ENCODE assay signal across 11 cellular contexts in the genomic region with DNA sequence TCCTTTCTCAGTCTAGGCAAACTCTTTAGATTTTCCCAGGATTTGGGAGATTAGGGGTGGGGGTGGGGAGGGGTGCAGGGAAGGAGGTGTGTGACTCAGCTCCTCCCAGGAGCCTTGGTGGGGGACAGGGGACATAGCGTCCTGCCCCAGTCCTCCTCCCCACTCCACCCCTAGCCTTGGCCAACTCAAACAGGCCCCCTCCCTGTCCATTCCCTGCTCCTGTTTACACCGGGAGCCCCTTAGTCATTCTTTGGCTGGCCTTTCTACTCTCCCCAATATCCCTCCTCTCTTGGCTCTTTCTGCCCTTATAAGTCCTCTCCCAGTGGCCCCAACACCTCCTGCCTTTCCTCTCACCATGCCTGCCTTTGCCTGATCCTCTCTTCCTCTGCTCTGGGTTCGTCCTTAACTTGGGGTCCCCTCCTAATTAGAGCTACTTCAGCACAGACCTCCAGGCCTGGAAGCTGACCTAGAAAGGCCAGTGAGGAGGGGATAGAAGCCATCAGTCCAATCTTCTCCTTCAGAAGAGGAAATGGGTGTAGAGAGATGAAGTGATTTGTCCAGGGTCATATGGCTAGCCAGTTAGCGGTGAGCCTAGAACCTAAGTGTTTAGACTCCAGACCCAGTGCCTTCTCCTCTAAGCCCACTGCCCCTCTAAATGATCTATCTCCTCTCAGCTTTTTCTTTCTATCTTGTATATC. TPM values are rescaled to one million over a fixed set of nuclear protein-coding genes. Genes with fewer than 3 reads are reported as not detected.
DNase-seq lines count a peak whose midpoint lies in the region; ATAC-seq and TF ChIP-seq lines count a peak whose summit lies in the region.
"Had no signal": no experiment of that assay in that cellular context is flagged by ENCODE, and none has a peak within 500 bp of the region (broad histone marks: within the 10 kb centered on the region; RNA-seq: fewer than 3 reads in every experiment).

No MANE protein-coding gene starts in this region.

- no peaks in the 10 kb centered on the region for H3K27me3 ChIP-seq in CD4-positive, alpha-beta memory T cell (ENCODE audit: insufficient read depth, low read length)
- H3K27me3 ChIP-seq in RWPE2 (ENCODE audit: insufficient read depth, poor library complexity, severe bottlenecking) (no peaks in the 10 kb centered on the region), heart left ventricle (no peaks in the 10 kb centered on the region), psoas muscle (ENCODE audit: insufficient read depth in 3 of 3, low read length in 2 of 3) (peaks cover 0 to 2% (median 0%) of the 10 kb centered on the region in 3 donors)

- H3K4me3 ChIP-seq in CD4-positive, alpha-beta memory T cell (ENCODE audit: low read length in 2 of 2): no peak overlapping the region
- H3K4me3 ChIP-seq in RWPE2 (ENCODE audit: severe bottlenecking) (no peak overlapping the region), heart left ventricle (peak overlapping the region in 1 of 12 donors; percentile 81), psoas muscle (no peak overlapping the region)

- no peaks in the 10 kb centered on the region for H3K9me3 Mint-ChIP-seq in CD4-positive, alpha-beta memory T cell

- WGBS in heart left ventricle, 4 donors: 61 to 69% (median 65%) methylated on average over 4 of the region's 4 CpGs
- 69 to 72% (median 69%) methylated on average over 4 of the region's 4 CpGs for WGBS in psoas muscle, 3 donors

- peaks cover 19 to 54% (median 24%) of the 10 kb centered on the region in 4 donors for H3K4me1 Mint-ChIP-seq in CD4-positive, alpha-beta memory T cell

- H3K9me3 ChIP-seq in CD4-positive, alpha-beta memory T cell (ENCODE audit: control insufficient read depth in 1 of 2, low read length in 2 of 2): no peaks in the 10 kb centered on the region
- H3K9me3 ChIP-seq in RWPE2 (ENCODE audit: severe bottlenecking) (no peaks in the 10 kb centered on the region), heart left ventricle (no peaks in the 10 kb centered on the region), psoas muscle (no peaks in the 10 kb centered on the region)

- TF ChIP-seq CTCF in RWPE2 (IDR thresholded peaks at IDR 0.05; ENCODE audit: poor library complexity, severe bottlenecking) (no peak), heart left ventricle (IDR thresholded peaks at IDR 0.05) (no peak), psoas muscle (IDR thresholded peaks at IDR 0.05) (no peak)

- peaks cover 26% of the 10 kb centered on the region for H3K4me1 ChIP-seq in CD4-positive, alpha-beta memory T cell (ENCODE audit: insufficient read depth, low read length)
- peaks cover 49% of the 10 kb centered on the region for H3K4me1 ChIP-seq in RWPE2 (ENCODE audit: insufficient read depth, poor library complexity, severe bottlenecking)
- peaks cover 4 to 77% (median 46%) of the 10 kb centered on the region in 12 donors for H3K4me1 ChIP-seq in heart left ventricle
- H3K4me1 ChIP-seq in psoas muscle: peaks cover 17% of the 10 kb centered on the region

- H3K4me3 Mint-ChIP-seq in CD4-positive, alpha-beta memory T cell: peak overlapping the region in 4 of 8 donors; percentile 7 to 79 (median 43)

- peaks cover 0 to 1% of the 10 kb centered on the region in 2 donors for H3K27me3 Mint-ChIP-seq in CD4-positive, alpha-beta memory T cell

- ATAC-seq in RWPE2 (ENCODE audit: low read depth) (peak; percentile 53), heart left ventricle (peak; percentile 57 to 82 (median 62)), psoas muscle (peak in 3 of 4 donors; percentile 38 to 50 (median 43)), GM18511 (IDR thresholded peaks at IDR 0.05; ENCODE audit: unreplicated experiment) (no peak)

- H3K36me3 Mint-ChIP-seq in CD4-positive, alpha-beta memory T cell: peaks cover 0 to 19% of the 10 kb centered on the region in 2 donors

- intact Hi-C loops in CD4-positive, alpha-beta memory T cell (cut with micrococcal nuclease): no loop called here
- intact Hi-C loops in heart left ventricle (cut with DNase I): no loop called here
- intact Hi-C loops in psoas muscle (cut with DNase I): no loop called here

- TF ChIP-seq POLR2A in heart left ventricle (IDR thresholded peaks at IDR 0.05): no peak

- H3K27ac Mint-ChIP-seq in CD4-positive, alpha-beta memory T cell: peak overlapping the region in 6 of 7 donors; percentile 3 to 90 (median 54)

- no peaks in the 10 kb centered on the region for H3K36me3 ChIP-seq in CD4-positive, alpha-beta memory T cell (ENCODE audit: insufficient read depth, low read length)
- peaks cover 8% of the 10 kb centered on the region for H3K36me3 ChIP-seq in RWPE2 (ENCODE audit: low read depth)
- H3K36me3 ChIP-seq in heart left ventricle: no peaks in the 10 kb centered on the region
- H3K36me3 ChIP-seq in psoas muscle (ENCODE audit: insufficient read depth in 1 of 2, low read depth in 1 of 2): no peaks in the 10 kb centered on the region

- CTCF ChIA-PET in CD4-positive, alpha-beta memory T cell (lab: Charles Lee; ENCODE audit: partially characterized antibody): interaction anchor here (1.1 to 14.7 kb wide), 2 partner anchors 17 to 20 kb away, joined by 3 to 379 read pairs; no protein-coding TSS in a partner anchor

- POLR2A ChIA-PET in CD4-positive, alpha-beta memory T cell (lab: Charles Lee; ENCODE audit: partially characterized antibody): interaction anchor here (1.7 to 11.6 kb wide), 2 partner anchors 10 to 20 kb away, joined by 7 to 213 read pairs; no protein-coding TSS in a partner anchor

- H3K27ac ChIP-seq in CD4-positive, alpha-beta memory T cell (ENCODE audit: low read depth, low read length): no peak overlapping the region
- H3K27ac ChIP-seq in RWPE2 (ENCODE audit: poor library complexity, severe bottlenecking): peak overlapping the region; percentile 92
- peak overlapping the region; percentile 16 to 97 (median 94) for H3K27ac ChIP-seq in heart left ventricle
- H3K27ac ChIP-seq in psoas muscle: peak overlapping the region; percentile 46

- DNase-seq in CD4-positive, alpha-beta memory T cell: no peak
- peak; percentile 59 for DNase-seq in RWPE2 (ENCODE audit: low spot score)
- peak in 2 of 5 donors; percentile 76 to 81 for DNase-seq in heart left ventricle
- DNase-seq in psoas muscle: peak; percentile 81 to 90
- no peak for DNase-seq in midbrain (lab: John Stamatoyannopoulos, UW)
- DNase-seq in NCI-H345 (lab: John Stamatoyannopoulos, UW): no peak
- DNase-seq in Kasumi-1 (lab: John Stamatoyannopoulos, UW): no peak
- DNase-seq: DMS79 treated with DMSO at 0.1 percent for 48 hours; effector CD8-positive, alpha-beta T cell had no signal

RNA-seq across cellular contexts. Expression of a gene that starts 2.3 kb away (rescaled TPM):
- 100 to 1,000 TPM; 158 to 162 TPM for total RNA-seq in CD4-positive, alpha-beta memory T cell
- polyA plus RNA-seq in CD4-positive, alpha-beta memory T cell: 10 to 100 TPM; 28.8 to 64.7 TPM
- 100 to 1,000 TPM in 2 of 9 donors, 10 to 100 TPM in 7; 41.6 to 128 (median 55.0) TPM for total RNA-seq in heart left ventricle
- polyA plus RNA-seq in heart left ventricle: 100 to 1,000 TPM in 1 of 2 donors, 10 to 100 TPM in 1; 33.2 to 301 TPM
- total RNA-seq in psoas muscle: 10 to 100 TPM; 24.0 to 80.3 (median 41.9) TPM
- polyA plus RNA-seq in psoas muscle: 100 to 1,000 TPM in 1 of 3 donors, 10 to 100 TPM in 2; 13.7 to 244 (median 39.7) TPM

RNA-seq across cellular contexts. Expression of a gene that starts 36.8 kb away (rescaled TPM):
- 1 to 10 TPM; 1.8 to 2.1 TPM for total RNA-seq in CD4-positive, alpha-beta memory T cell
- not detected for polyA plus RNA-seq in CD4-positive, alpha-beta memory T cell
- 10 to 100 TPM in 4 of 9 donors, 1 to 10 TPM in 5; 3.6 to 22.7 (median 6.7) TPM for total RNA-seq in heart left ventricle
- 1 to 10 TPM; 5.3 TPM for polyA plus RNA-seq in heart left ventricle
- 10 to 100 TPM; 25.5 to 85.8 (median 68.9) TPM for total RNA-seq in psoas muscle
- polyA plus RNA-seq in psoas muscle: 10 to 100 TPM in 2 of 3 donors, 1 to 10 TPM in 1; 4.9 to 28.0 (median 24.5) TPM

RNA-seq across cellular contexts. Expression of a gene that starts 52.1 kb away (rescaled TPM):
- total RNA-seq in CD4-positive, alpha-beta memory T cell: 1 to 10 TPM; 4.2 to 7.0 TPM
- polyA plus RNA-seq in CD4-positive, alpha-beta memory T cell: 10 to 100 TPM; 15.8 to 38.5 TPM
- 1 to 10 TPM in 1 of 9 donors, not detected in 8; 1.2 TPM for total RNA-seq in heart left ventricle
- polyA plus RNA-seq in heart left ventricle: under 1 TPM in 1 of 2 donors, not detected in 1; 0.39 TPM
- total RNA-seq in psoas muscle: under 1 TPM in 1 of 4 donors, not detected in 3; 0.94 TPM
- not detected for polyA plus RNA-seq in psoas muscle
- total RNA-seq: lung microvascular endothelial cell had no signal

RNA-seq across cellular contexts. Expression of a gene that starts 57.0 kb away (rescaled TPM):
- total RNA-seq in CD4-positive, alpha-beta memory T cell: under 1 TPM in 1 of 2 experiments, not detected in 1; 0.36 TPM
- polyA plus RNA-seq in CD4-positive, alpha-beta memory T cell: not detected
- total RNA-seq in heart left ventricle: 1 to 10 TPM in 2 of 9 donors, under 1 TPM in 2, not detected in 5; 0.21 to 4.4 (median 0.94) TPM
- under 1 TPM in 1 of 2 donors, not detected in 1; 0.37 TPM for polyA plus RNA-seq in heart left ventricle
- under 1 TPM in 1 of 4 donors, not detected in 3; 0.40 TPM for total RNA-seq in psoas muscle
- under 1 TPM in 1 of 3 donors, not detected in 2; 0.16 TPM for polyA plus RNA-seq in psoas muscle

Comparison
In these comparisons a context has a peak if more than half of its experiments do, and no peak if none do; other contexts are left out.
1. DNase-seq: peak in RWPE2 (single experiment) and psoas muscle (2 of 2); none in CD4-positive, alpha-beta memory T cell (0 of 5), midbrain (single experiment), NCI-H345 (single experiment) and Kasumi-1 (0 of 2).